ENCODE assay signal across 3 cellular contexts in genomic region chr17:70374496-70374895, GRCh38.
"Had no signal": no experiment of that assay in that cellular context is flagged by ENCODE, and none has a peak within 500 bp of the region (broad histone marks: within the 10 kb centered on the region; RNA-seq: fewer than 3 reads in every experiment).

No MANE protein-coding gene starts in this region.

- H3K4me3 ChIP-seq: GM12878 had no signal

- DNase-seq: GDM1, GF-D8 had no signal

- ATAC-seq: GM12878 had no signal
